Comparison of ENCODE assay signal across 25 cellular contexts in genomic region chr2:181697571-181697970, GRCh38.
DNase-seq lines count a peak whose midpoint lies in the region; ATAC-seq lines count a peak whose summit lies in the region.
"Had no signal": no experiment of that assay in that cellular context is flagged by ENCODE, and none has a peak within 500 bp of the region (broad histone marks: within the 10 kb centered on the region; RNA-seq: fewer than 3 reads in every experiment).

No MANE protein-coding gene starts in this region.

- peaks cover 36% of the 10 kb centered on the region for H3K4me1 Mint-ChIP-seq in dendritic cell treated with granulocyte-macrophage colony-stimulating factor and Interleukin-4, amounts not matched to agents 40 ng/mL and 50 ng/mL, for 4 days (ENCODE audit: low read depth)
- H3K4me1 Mint-ChIP-seq: activated naive CD8-positive, alpha-beta T cell treated with anti-CD3 and anti-CD28 coated beads for 36 hours; neural crest cell had no signal

- intact Hi-C loops in dendritic cell treated with granulocyte-macrophage colony-stimulating factor and Interleukin-4, amounts not matched to agents 40 ng/mL and 50 ng/mL, for 4 days (cut with micrococcal nuclease) = no loop called here

- DNase-seq in CD1c-positive myeloid dendritic cell (ENCODE audit: extremely low spot score) (peak; percentile 67), NOMO-1 (lab: John Stamatoyannopoulos, UW; ENCODE audit: unreplicated experiment in 2 of 2) (peak; percentile 23 to 81), NCI-H1105 treated with DMSO at 0.1 percent for 48 hours (lab: John Stamatoyannopoulos, UW) (no peak), NCI-H1930 (lab: John Stamatoyannopoulos, UW) (no peak)
- DNase-seq: activated CD4-positive, alpha-beta T cell treated with anti-CD3 and anti-CD28 coated beads, Interleukin-2, amount 50 U/mL, for 1 hour; activated CD8-positive, alpha-beta memory T cell treated with anti-CD3 and anti-CD28 coated beads, Interleukin-2, amount 50 U/mL, for 48 hours; activated naive CD8-positive, alpha-beta T cell treated with anti-CD3 and anti-CD28 coated beads for 36 hours; Calu3; central memory CD4-positive, alpha-beta T cell; EL; foreskin fibroblast; hippocampal formation; left ventricle myocardium inferior; NCI-H1694; NCI-H748 treated with DMSO at 0.1 percent for 48 hours; psoas muscle; trophoblast cell; WERI-Rb-1 had no signal

- peaks cover 9% of the 10 kb centered on the region for H3K9me3 Mint-ChIP-seq in dendritic cell treated with granulocyte-macrophage colony-stimulating factor and Interleukin-4, amounts not matched to agents 40 ng/mL and 50 ng/mL, for 4 days

- ATAC-seq in HG02981 (IDR thresholded peaks at IDR 0.05; ENCODE audit: unreplicated experiment) (peak; percentile 51), HG02678 (IDR thresholded peaks at IDR 0.05; ENCODE audit: unreplicated experiment) (no peak), HG02798 (IDR thresholded peaks at IDR 0.05; ENCODE audit: poor library complexity, unreplicated experiment) (no peak)
- ATAC-seq: psoas muscle had no signal

- H3K4me3 Mint-ChIP-seq in dendritic cell treated with granulocyte-macrophage colony-stimulating factor and Interleukin-4, amounts not matched to agents 40 ng/mL and 50 ng/mL, for 4 days = peak overlapping the region; percentile 37
- H3K4me3 Mint-ChIP-seq: activated naive CD8-positive, alpha-beta T cell treated with anti-CD3 and anti-CD28 coated beads for 36 hours; neural crest cell; T-helper 2 cell treated with Interferon-gamma antibody and Interleukin-4, amounts not matched to agents 5 μg/mL and 100 μg/mL, for 36 hours had no signal

- no peaks in the 10 kb centered on the region for H3K36me3 Mint-ChIP-seq in dendritic cell treated with granulocyte-macrophage colony-stimulating factor and Interleukin-4, amounts not matched to agents 40 ng/mL and 50 ng/mL, for 4 days (ENCODE audit: low read depth)
- H3K36me3 Mint-ChIP-seq: activated naive CD8-positive, alpha-beta T cell treated with anti-CD3 and anti-CD28 coated beads for 36 hours had no signal

- no peak overlapping the region for H3K27ac Mint-ChIP-seq in dendritic cell treated with granulocyte-macrophage colony-stimulating factor and Interleukin-4, amounts not matched to agents 40 ng/mL and 50 ng/mL, for 4 days
- H3K27ac Mint-ChIP-seq: activated naive CD8-positive, alpha-beta T cell treated with anti-CD3 and anti-CD28 coated beads for 36 hours; activated T-helper 2 cell treated with anti-CD3 and anti-CD28 coated beads, Interferon-gamma antibody, Interleukin-2, Interleukin-4, amounts not matched to agents 10 μg/mL and 5 μg/mL and 100 μg/mL, durations not matched to agents 14 hours and 24 hours and 36 hours; T-helper 2 cell treated with Interferon-gamma antibody and Interleukin-4, amounts not matched to agents 5 μg/mL and 100 μg/mL, for 36 hours had no signal

- H3K27me3 Mint-ChIP-seq in dendritic cell treated with granulocyte-macrophage colony-stimulating factor and Interleukin-4, amounts not matched to agents 40 ng/mL and 50 ng/mL, for 4 days = no peaks in the 10 kb centered on the region

Comparison
In these comparisons a context has a peak if more than half of its experiments do, and no peak if none do; other contexts are left out.
1. DNase-seq: peak in CD1c-positive myeloid dendritic cell (single experiment) and NOMO-1 (2 of 2); none in NCI-H1105 treated with DMSO at 0.1 percent for 48 hours (single experiment) and NCI-H1930 (0 of 2).